In the genomic region with DNA sequence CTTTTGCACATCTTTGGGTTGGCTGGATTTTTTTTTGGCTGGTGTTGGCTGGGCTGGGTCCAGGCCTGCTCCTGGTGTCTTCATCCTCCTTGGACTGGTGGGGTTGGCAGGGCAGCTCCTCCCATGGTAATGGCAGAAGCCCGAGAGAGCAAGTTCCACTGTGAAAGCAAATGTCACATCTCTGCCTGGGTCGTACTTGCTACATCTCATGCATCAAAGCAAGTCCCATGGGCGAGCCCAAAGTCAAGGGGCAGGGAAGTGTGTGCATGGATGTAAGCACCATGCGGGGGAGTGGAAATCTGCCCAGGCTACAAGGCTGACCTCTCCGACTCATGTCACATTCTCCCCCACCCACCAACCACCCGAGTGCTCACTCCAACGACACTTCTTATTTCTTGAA, we compare ENCODE assay signal across 7 cellular contexts. TPM values are rescaled to one million over a fixed set of nuclear protein-coding genes. Genes with fewer than 3 reads are reported as not detected.
"Had no signal": no experiment of that assay in that cellular context is flagged by ENCODE, and none has a peak within 500 bp of the region (broad histone marks: within the 10 kb centered on the region; RNA-seq: fewer than 3 reads in every experiment).

No MANE protein-coding gene starts in this region.

- ATAC-seq: GM23338, K562 had no signal

- H3K27ac Mint-ChIP-seq: GM23338, H9 had no signal

- H3K4me1 Mint-ChIP-seq: GM23338 had no signal

- H3K4me3 ChIP-seq: GM23338, K562 had no signal

- H3K4me3 Mint-ChIP-seq: GM23338, H9 had no signal

- DNase-seq: H9, HCEC 1CT, IMR-90 had no signal

RNA-seq across cellular contexts. Expression of a gene that starts 26.7 kb away (rescaled TPM):
- total RNA-seq: H1, HT-29, IMR-90, K562 had no signal
